In genomic region chr2:84741182-84741822, GRCh38 we compare ENCODE assay signal across 8 cellular contexts.
DNase-seq lines count a peak whose midpoint lies in the region; ATAC-seq and TF ChIP-seq lines count a peak whose summit lies in the region.

No MANE protein-coding gene starts in this region.

- peaks cover 11% of the 10 kb centered on the region for H3K4me1 Mint-ChIP-seq in activated T-helper 1 cell treated with anti-CD3 and anti-CD28 coated beads, Interleukin-12 subunit alpha, Interleukin-12 subunit beta, Interleukin-2, Interleukin-4 antibody, amounts not matched to agents 30 ng/mL and 10 ng/mL and 1 ng/mL, durations not matched to agents 14 hours and 24 hours and 36 hours (ENCODE audit: low read depth)
- H3K4me1 Mint-ChIP-seq in stimulated activated memory B cell treated with anti-CD40 and anti-IgM and Interleukin-4, amounts not matched to agents 10 μg/mL and 1 μg/mL and 100 μg/mL, for 72 hours: no peaks in the 10 kb centered on the region

- peaks cover 17% of the 10 kb centered on the region for H3K9me3 Mint-ChIP-seq in activated T-helper 1 cell treated with anti-CD3 and anti-CD28 coated beads, Interleukin-12 subunit alpha, Interleukin-12 subunit beta, Interleukin-2, Interleukin-4 antibody, amounts not matched to agents 30 ng/mL and 10 ng/mL and 1 ng/mL, durations not matched to agents 14 hours and 24 hours and 36 hours
- H3K9me3 Mint-ChIP-seq in stimulated activated memory B cell treated with anti-CD40 and anti-IgM and Interleukin-4, amounts not matched to agents 10 μg/mL and 1 μg/mL and 100 μg/mL, for 72 hours: no peaks in the 10 kb centered on the region

- H3F3A ChIP-seq in OCI-LY1 (ENCODE audit: insufficient read depth, low read length): no peaks in the 10 kb centered on the region

- H3K27ac ChIP-seq in right atrium auricular region: no peak overlapping the region
- no peak overlapping the region for H3K27ac ChIP-seq in OCI-LY1 (ENCODE audit: low read depth, low read length, poor library complexity, severe bottlenecking)

- no peak overlapping the region for H3K27ac Mint-ChIP-seq in activated T-helper 1 cell treated with anti-CD3 and anti-CD28 coated beads, Interleukin-12 subunit alpha, Interleukin-12 subunit beta, Interleukin-2, Interleukin-4 antibody, amounts not matched to agents 30 ng/mL and 10 ng/mL and 1 ng/mL, durations not matched to agents 14 hours and 24 hours and 36 hours
- no peak overlapping the region for H3K27ac Mint-ChIP-seq in stimulated activated memory B cell treated with anti-CD40 and anti-IgM and Interleukin-4, amounts not matched to agents 10 μg/mL and 1 μg/mL and 100 μg/mL, for 72 hours

- no peaks in the 10 kb centered on the region for H3K9me2 ChIP-seq in OCI-LY1 (ENCODE audit: low read depth, low read length)

- no peaks in the 10 kb centered on the region for H4K20me1 ChIP-seq in OCI-LY1 (ENCODE audit: insufficient read depth, low read length)

- DNase-seq in Right ventricle myocardium superior (no peak), right atrium auricular region (ENCODE audit: low spot score) (no peak), iris pigment epithelial cell (ENCODE audit: low read depth) (peak; percentile 15), inferior parietal cortex (ENCODE audit: extremely low spot score) (no peak)
- peak; percentile 21 for DNase-seq in activated T-helper 1 cell treated with anti-CD3 and anti-CD28 coated beads, Interleukin-12 subunit alpha, Interleukin-12 subunit beta, Interleukin-2, Interleukin-4 antibody, amounts not matched to agents 30 ng/mL and 10 ng/mL and 1 ng/mL, durations not matched to agents 14 hours and 24 hours and 36 hours (ENCODE audit: low spot score)

- no peak overlapping the region for H3K4me3 Mint-ChIP-seq in activated T-helper 1 cell treated with anti-CD3 and anti-CD28 coated beads, Interleukin-12 subunit alpha, Interleukin-12 subunit beta, Interleukin-2, Interleukin-4 antibody, amounts not matched to agents 30 ng/mL and 10 ng/mL and 1 ng/mL, durations not matched to agents 14 hours and 24 hours and 36 hours
- H3K4me3 Mint-ChIP-seq in stimulated activated memory B cell treated with anti-CD40 and anti-IgM and Interleukin-4, amounts not matched to agents 10 μg/mL and 1 μg/mL and 100 μg/mL, for 72 hours: no peak overlapping the region

- H3K79me2 ChIP-seq in OCI-LY1 (ENCODE audit: insufficient read depth, low read length): no peaks in the 10 kb centered on the region

- intact Hi-C loops in Right ventricle myocardium superior (cut with DNase I): no loop called here
- intact Hi-C loops in activated T-helper 1 cell treated with anti-CD3 and anti-CD28 coated beads, Interleukin-12 subunit alpha, Interleukin-12 subunit beta, Interleukin-2, Interleukin-4 antibody, amounts not matched to agents 30 ng/mL and 10 ng/mL and 1 ng/mL, durations not matched to agents 14 hours and 24 hours and 36 hours (cut with micrococcal nuclease): loop anchor here (2.0 kb wide), 3 partner anchors 123 to 185 kb away; no protein-coding TSS in a partner anchor

- H3K36me3 ChIP-seq in right atrium auricular region: no peaks in the 10 kb centered on the region
- H3K36me3 ChIP-seq in OCI-LY1 (ENCODE audit: insufficient read depth, low read length): no peaks in the 10 kb centered on the region

- no peak overlapping the region for H3K9ac ChIP-seq in OCI-LY1 (ENCODE audit: low read length)

- H2AFZ ChIP-seq in OCI-LY1 (ENCODE audit: low read length): no peak overlapping the region

- H3K27me3 ChIP-seq in right atrium auricular region (no peaks in the 10 kb centered on the region), OCI-LY1 (ENCODE audit: insufficient read depth, low read length) (no peaks in the 10 kb centered on the region)

- peak in 1 of 2 donors; percentile 30 for TF ChIP-seq CTCF in right atrium auricular region (IDR thresholded peaks at IDR 0.05)
- peak; percentile 42; the same call in 1 of the 2 replicates for TF ChIP-seq CTCF in OCI-LY1 (IDR thresholded peaks at IDR 0.05; ENCODE audit: low read length)

- H3K4me2 ChIP-seq in OCI-LY1 (ENCODE audit: low read length): no peak overlapping the region

- peaks cover 1% of the 10 kb centered on the region for H3K27me3 Mint-ChIP-seq in activated T-helper 1 cell treated with anti-CD3 and anti-CD28 coated beads, Interleukin-12 subunit alpha, Interleukin-12 subunit beta, Interleukin-2, Interleukin-4 antibody, amounts not matched to agents 30 ng/mL and 10 ng/mL and 1 ng/mL, durations not matched to agents 14 hours and 24 hours and 36 hours (ENCODE audit: insufficient read depth)
- H3K27me3 Mint-ChIP-seq in stimulated activated memory B cell treated with anti-CD40 and anti-IgM and Interleukin-4, amounts not matched to agents 10 μg/mL and 1 μg/mL and 100 μg/mL, for 72 hours: peaks cover 46% of the 10 kb centered on the region

- H3K4me3 ChIP-seq in right atrium auricular region (no peak overlapping the region), OCI-LY1 (ENCODE audit: low read depth, low read length, poor library complexity, severe bottlenecking) (no peak overlapping the region)

- H3K4me1 ChIP-seq in right atrium auricular region (no peaks in the 10 kb centered on the region), OCI-LY1 (ENCODE audit: insufficient read depth, low read length, severe bottlenecking) (no peaks in the 10 kb centered on the region)

- H3K9me3 ChIP-seq in right atrium auricular region: no peaks in the 10 kb centered on the region
- H3K9me3 ChIP-seq in OCI-LY1 (ENCODE audit: low read length): no peaks in the 10 kb centered on the region

- peaks cover 8% of the 10 kb centered on the region for H3K36me3 Mint-ChIP-seq in activated T-helper 1 cell treated with anti-CD3 and anti-CD28 coated beads, Interleukin-12 subunit alpha, Interleukin-12 subunit beta, Interleukin-2, Interleukin-4 antibody, amounts not matched to agents 30 ng/mL and 10 ng/mL and 1 ng/mL, durations not matched to agents 14 hours and 24 hours and 36 hours (ENCODE audit: low read depth)
- peaks cover 4% of the 10 kb centered on the region for H3K36me3 Mint-ChIP-seq in stimulated activated memory B cell treated with anti-CD40 and anti-IgM and Interleukin-4, amounts not matched to agents 10 μg/mL and 1 μg/mL and 100 μg/mL, for 72 hours

- ATAC-seq in Right ventricle myocardium superior (ENCODE audit: poor library complexity): peak; percentile 49
- peak; percentile 73 for ATAC-seq in HG02840 (IDR thresholded peaks at IDR 0.05; ENCODE audit: low FRiP score, unreplicated experiment)
- peak; percentile 83 for ATAC-seq in stimulated activated memory B cell treated with anti-CD40 and anti-IgM and Interleukin-4, amounts not matched to agents 10 μg/mL and 1 μg/mL and 100 μg/mL, for 72 hours

Comparison
In these comparisons a context has a peak if more than half of its experiments do, and no peak if none do; other contexts are left out.
1. DNase-seq: peak in activated T-helper 1 cell treated with anti-CD3 and anti-CD28 coated beads, Interleukin-12 subunit alpha, Interleukin-12 subunit beta, Interleukin-2, Interleukin-4 antibody, amounts not matched to agents 30 ng/mL and 10 ng/mL and 1 ng/mL, durations not matched to agents 14 hours and 24 hours and 36 hours (single experiment) and iris pigment epithelial cell (single experiment); none in Right ventricle myocardium superior (single experiment), right atrium auricular region (single experiment) and inferior parietal cortex (single experiment).
2. Peak in every context shown above with its lines, with median percentiles within 50 percentile points of each other: ATAC-seq.